1 cellular context compared by ENCODE assay signal in the genomic region with DNA sequence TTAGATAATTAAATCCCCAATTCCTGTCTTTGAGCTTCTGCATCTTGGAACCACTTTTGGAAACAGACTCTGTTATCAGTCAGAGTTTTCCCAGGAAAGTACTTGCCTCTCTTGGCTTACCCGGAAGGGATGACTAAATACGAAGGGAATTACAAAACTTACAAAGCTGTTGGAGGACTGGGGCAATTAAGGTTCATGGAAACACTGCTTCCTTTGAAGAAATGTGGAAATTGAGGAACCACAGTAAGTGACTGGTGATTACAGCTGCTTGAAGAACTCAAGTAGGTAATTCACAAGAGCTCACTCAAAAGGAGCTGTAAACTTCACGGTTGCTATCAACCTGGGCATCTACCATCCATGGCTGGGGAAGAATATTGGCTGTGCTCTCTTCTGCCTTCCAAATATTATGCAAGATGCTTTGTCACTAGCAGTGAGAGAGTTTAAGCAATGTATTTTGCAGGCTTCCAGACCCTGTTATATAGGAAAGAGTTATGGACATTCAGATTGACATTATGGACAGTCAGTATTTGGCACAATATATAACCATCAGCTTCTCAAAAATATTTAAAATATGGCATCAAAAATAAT.
TF ChIP-seq lines count a peak whose summit lies in the region.

No MANE protein-coding gene starts in this region.

TF ChIP-seq in SK-N-SH, 30 proteins besides CTCF, POLR2A, EP300 and RAD21:
- TF ChIP-seq REST (IDR thresholded peaks at IDR 0.05; ENCODE audit: low read depth, low read length) (no peak), FOSL2 (IDR thresholded peaks at IDR 0.05; ENCODE audit: borderline replicate concordance, low read depth) (no peak), MXI1 (IDR thresholded peaks at IDR 0.05; ENCODE audit: low read depth, low read length) (no peak)
